ENCODE assay signal across 1 cellular context in the genomic region with DNA sequence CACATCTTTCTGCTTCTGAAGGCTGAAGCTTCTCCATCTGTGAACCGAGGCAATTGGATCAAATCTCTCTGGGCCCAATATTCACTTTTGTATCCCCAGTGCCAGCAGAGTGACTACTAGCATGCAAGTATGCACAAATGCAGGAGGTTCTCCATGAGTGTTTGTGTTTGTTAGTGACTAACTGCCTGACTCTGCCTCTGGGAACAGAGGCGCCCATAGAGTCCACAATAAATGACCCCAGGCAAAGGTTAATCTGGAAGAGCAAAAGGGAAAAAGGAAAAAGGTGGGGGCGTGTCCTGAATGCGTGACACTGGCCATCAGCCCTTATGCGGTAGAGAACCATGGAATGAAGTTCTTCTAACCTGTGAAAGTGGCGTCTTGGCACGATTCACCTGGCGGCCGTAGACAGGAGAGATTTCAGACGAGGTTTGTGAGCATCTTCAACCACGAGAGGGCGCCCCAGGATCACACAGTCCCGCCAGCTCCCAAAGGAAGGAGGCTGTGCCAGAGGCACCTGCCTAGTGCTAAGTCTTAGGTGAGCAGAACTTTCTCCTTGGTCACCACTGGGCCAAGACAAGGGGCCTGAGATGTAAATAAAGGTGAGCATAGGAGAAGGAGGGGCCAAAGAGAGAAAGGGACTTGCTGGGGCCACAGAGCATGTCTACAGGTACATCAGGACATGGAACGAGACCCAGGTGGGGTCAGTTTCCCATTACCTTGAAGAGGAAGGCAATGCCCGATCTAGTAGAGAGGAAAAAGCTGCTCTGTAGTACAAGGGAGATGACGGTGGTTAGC.
TF ChIP-seq lines count a peak whose summit lies in the region.

No MANE protein-coding gene starts in this region.

TF ChIP-seq in HepG2, 621 proteins besides CTCF, POLR2A, EP300 and RAD21 (continued from another document):
- TF ChIP-seq, protein P1, sequence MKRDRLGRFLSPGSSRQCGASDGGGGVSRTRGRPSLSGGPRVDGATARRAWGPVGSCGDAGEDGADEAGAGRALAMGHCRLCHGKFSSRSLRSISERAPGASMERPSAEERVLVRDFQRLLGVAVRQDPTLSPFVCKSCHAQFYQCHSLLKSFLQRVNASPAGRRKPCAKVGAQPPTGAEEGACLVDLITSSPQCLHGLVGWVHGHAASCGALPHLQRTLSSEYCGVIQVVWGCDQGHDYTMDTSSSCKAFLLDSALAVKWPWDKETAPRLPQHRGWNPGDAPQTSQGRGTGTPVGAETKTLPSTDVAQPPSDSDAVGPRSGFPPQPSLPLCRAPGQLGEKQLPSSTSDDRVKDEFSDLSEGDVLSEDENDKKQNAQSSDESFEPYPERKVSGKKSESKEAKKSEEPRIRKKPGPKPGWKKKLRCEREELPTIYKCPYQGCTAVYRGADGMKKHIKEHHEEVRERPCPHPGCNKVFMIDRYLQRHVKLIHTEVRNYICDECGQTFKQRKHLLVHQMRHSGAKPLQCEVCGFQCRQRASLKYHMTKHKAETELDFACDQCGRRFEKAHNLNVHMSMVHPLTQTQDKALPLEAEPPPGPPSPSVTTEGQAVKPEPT (CRISPR knock-in tag; IDR thresholded peaks at IDR 0.05; ENCODE audit: low read depth): 0 out of 2 replicates have a peak, but pooled peaks have one; percentile 21
- TF ChIP-seq SOX6 (IDR thresholded peaks at IDR 0.05): no peak
- TF ChIP-seq SOX6 (CRISPR knock-in tag; IDR thresholded peaks at IDR 0.05): 0 out of 2 replicates have a peak, but pooled peaks have one; percentile 34
- TF ChIP-seq MED1 (CRISPR knock-in tag; IDR thresholded peaks at IDR 0.05): 0 out of 2 replicates have a peak, but pooled peaks have one; percentile 18
TF ChIP-seq in HepG2: peak in this region for 22.
